Comparison of ENCODE assay signal across 12 cellular contexts in the genomic region with DNA sequence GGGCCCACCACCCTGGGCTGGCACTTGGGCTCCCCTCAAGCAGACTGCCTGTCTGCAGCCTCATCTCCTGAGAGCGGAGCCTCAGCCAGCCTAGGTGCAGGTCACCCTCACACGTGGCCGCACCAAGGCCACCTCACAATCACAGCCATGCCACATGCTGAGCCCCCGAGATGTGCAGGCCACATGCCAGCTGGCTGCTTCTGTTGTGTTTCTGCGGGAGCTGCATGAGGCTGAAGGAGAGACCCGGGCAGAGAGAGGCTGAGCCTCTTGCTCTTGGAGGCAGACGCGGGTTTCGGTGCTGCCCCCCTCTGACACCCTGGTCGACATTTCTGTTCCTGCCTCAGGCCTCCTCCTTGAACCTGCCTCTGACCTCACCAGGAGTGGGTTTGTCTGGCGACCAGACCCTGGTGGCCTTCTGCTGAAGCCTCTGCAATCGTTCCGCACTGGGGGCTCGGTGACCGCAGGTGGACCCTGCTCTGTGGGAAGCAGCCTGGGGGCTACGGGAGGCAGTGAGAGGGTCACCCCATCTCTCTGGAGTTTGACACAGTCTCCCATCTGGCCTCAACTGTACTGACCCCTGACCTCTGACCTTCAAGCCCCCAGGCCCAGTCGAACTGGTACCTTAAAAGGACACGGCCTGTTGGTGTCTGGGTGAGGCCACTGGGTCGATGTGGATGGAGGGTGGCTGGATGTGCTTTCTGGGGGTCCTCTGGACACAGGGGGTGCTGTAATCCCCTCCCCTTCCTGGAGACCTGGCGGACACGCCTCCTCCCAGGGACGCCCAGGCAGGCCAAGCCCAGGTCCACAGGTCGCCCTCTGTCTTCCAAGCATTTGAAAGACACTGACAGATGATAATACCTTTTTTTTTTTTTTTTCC.
"Had no signal": no experiment of that assay in that cellular context is flagged by ENCODE, and none has a peak within 500 bp of the region (broad histone marks: within the 10 kb centered on the region; RNA-seq: fewer than 3 reads in every experiment).

No MANE protein-coding gene starts in this region.

- H3K27ac Mint-ChIP-seq: activated CD4-positive, alpha-beta memory T cell treated with anti-CD3 and anti-CD28 coated beads for 36 hours; stimulated activated effector memory CD8-positive, alpha-beta T cell treated with anti-CD3 and anti-CD28 coated beads, Interleukin-12 subunit alpha, Interleukin-12 subunit beta, amount 100 ng/mL, for 72 hours had no signal

- FAIRE-seq: astrocyte had no signal

- H3K9me3 ChIP-seq: gastroesophageal sphincter, neutrophil, tibial artery had no signal

- ATAC-seq: gastroesophageal sphincter; right cardiac atrium; stimulated activated effector memory CD8-positive, alpha-beta T cell treated with anti-CD3 and anti-CD28 coated beads, Interleukin-12 subunit alpha, Interleukin-12 subunit beta, amount 100 ng/mL, for 72 hours had no signal

- DNase-seq: activated naive CD4-positive, alpha-beta T cell; activated T-cell treated with anti-CD3 and anti-CD28 coated beads, Interleukin-2, amount 50 U/mL, for 48 hours; effector memory CD4-positive, alpha-beta T cell; midbrain; right cardiac atrium had no signal

- H3K4me3 ChIP-seq: cardiac muscle cell, gastroesophageal sphincter, tibial artery had no signal

- H3K27ac ChIP-seq: cardiac muscle cell, gastroesophageal sphincter, neutrophil, tibial artery had no signal

- H3K27me3 Mint-ChIP-seq: activated CD4-positive, alpha-beta memory T cell treated with anti-CD3 and anti-CD28 coated beads for 36 hours had no signal

- H3K36me3 Mint-ChIP-seq: activated CD4-positive, alpha-beta memory T cell treated with anti-CD3 and anti-CD28 coated beads for 36 hours; stimulated activated effector memory CD8-positive, alpha-beta T cell treated with anti-CD3 and anti-CD28 coated beads, Interleukin-12 subunit alpha, Interleukin-12 subunit beta, amount 100 ng/mL, for 72 hours had no signal

- H3K9me3 Mint-ChIP-seq: activated CD4-positive, alpha-beta memory T cell treated with anti-CD3 and anti-CD28 coated beads for 36 hours; stimulated activated effector memory CD8-positive, alpha-beta T cell treated with anti-CD3 and anti-CD28 coated beads, Interleukin-12 subunit alpha, Interleukin-12 subunit beta, amount 100 ng/mL, for 72 hours had no signal

- H3K4me1 Mint-ChIP-seq: stimulated activated effector memory CD8-positive, alpha-beta T cell treated with anti-CD3 and anti-CD28 coated beads, Interleukin-12 subunit alpha, Interleukin-12 subunit beta, amount 100 ng/mL, for 72 hours had no signal

- H3K4me3 Mint-ChIP-seq: activated CD4-positive, alpha-beta memory T cell treated with anti-CD3 and anti-CD28 coated beads for 36 hours; stimulated activated effector memory CD8-positive, alpha-beta T cell treated with anti-CD3 and anti-CD28 coated beads, Interleukin-12 subunit alpha, Interleukin-12 subunit beta, amount 100 ng/mL, for 72 hours had no signal

- H3K36me3 ChIP-seq: cardiac muscle cell, gastroesophageal sphincter, neutrophil, tibial artery had no signal
